Comparison of ENCODE assay signal across 20 cellular contexts in the genomic region with DNA sequence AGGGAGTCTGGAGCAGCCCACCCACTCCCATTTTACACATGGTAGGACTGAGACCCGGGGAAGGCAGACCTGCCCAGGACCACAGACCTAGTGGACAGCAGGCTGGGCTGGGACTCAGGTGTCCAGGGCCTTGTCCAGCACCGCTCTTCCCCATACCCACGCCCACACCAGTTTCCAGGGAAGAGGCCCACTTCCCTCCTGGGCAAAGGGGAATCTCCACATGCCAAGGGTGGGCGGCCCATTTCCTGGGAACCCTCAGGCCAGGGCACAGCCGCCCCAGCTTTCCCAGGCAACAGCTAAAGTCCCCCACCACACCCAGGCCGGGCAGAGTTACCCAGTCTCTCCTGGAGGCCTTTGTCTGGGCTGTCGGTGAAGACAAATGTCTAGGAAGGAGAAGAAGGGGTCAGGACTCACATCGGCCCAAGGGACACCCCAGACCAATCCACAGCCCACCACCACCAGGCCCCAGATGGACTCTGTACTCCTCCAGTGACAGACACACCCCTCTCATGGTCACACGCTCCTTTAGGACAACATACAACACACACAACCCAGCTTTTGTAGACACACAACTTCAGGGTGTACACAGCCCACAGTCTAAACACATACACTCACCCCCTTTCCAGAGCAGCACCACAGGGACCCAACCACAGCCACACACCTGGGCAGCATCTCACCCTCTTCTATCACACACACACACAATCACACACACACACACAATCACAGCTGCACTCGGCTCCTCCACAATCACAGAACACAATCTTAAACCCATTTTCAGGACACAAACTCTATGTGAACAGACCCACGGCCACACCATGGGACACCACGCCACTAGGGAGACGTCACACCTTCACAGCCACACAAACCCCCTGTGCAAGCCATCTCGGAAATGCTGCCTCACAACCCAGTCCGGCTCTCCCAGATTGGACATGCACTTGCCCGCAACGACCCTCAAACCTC. TPM values are rescaled to one million over a fixed set of nuclear protein-coding genes. Genes with fewer than 3 reads are reported as not detected.
DNase-seq lines count a peak whose midpoint lies in the region; ATAC-seq and TF ChIP-seq lines count a peak whose summit lies in the region.
"Had no signal": no experiment of that assay in that cellular context is flagged by ENCODE, and none has a peak within 500 bp of the region (broad histone marks: within the 10 kb centered on the region; RNA-seq: fewer than 3 reads in every experiment).

No MANE protein-coding gene starts in this region.

- no peaks in the 10 kb centered on the region for H3K27me3 ChIP-seq in BLaER1
- no peaks in the 10 kb centered on the region for H3K27me3 ChIP-seq in CD4-positive, alpha-beta T cell (ENCODE audit: control insufficient read depth, insufficient read depth, low read length)
- H3K27me3 ChIP-seq: ovary had no signal

- no peaks in the 10 kb centered on the region for H3K27me3 Mint-ChIP-seq in CD4-positive, alpha-beta T cell
- no peaks in the 10 kb centered on the region for H3K27me3 Mint-ChIP-seq in activated CD8-positive, alpha-beta T cell treated with anti-CD3 and anti-CD28 coated beads, Interleukin-2, amount 10 ng/mL, durations not matched to agents 7 days and 5 days (ENCODE audit: low read depth)
- peaks cover 7 to 19% (median 12%) of the 10 kb centered on the region in 3 donors for H3K27me3 Mint-ChIP-seq in immature natural killer cell (ENCODE audit: low read depth in 3 of 3)

- no peak for TF ChIP-seq CTCF in CD4-positive, alpha-beta T cell (IDR thresholded peaks at IDR 0.05)

- H3K27ac ChIP-seq in BLaER1, result peak overlapping the region; percentile 45
- peak overlapping the region; percentile 33 for H3K27ac ChIP-seq in CD4-positive, alpha-beta T cell (ENCODE audit: low read depth, low read length)
- H3K27ac ChIP-seq: ovary, suprapubic skin had no signal

- H3K4me2 ChIP-seq in BLaER1, result 0 out of 2 replicates have a peak overlapping the region, but pooled peaks have one; percentile 17

- CTCF ChIA-PET in CD4-positive, alpha-beta T cell (lab: Charles Lee), result no interaction called here
- CTCF ChIA-PET in activated CD8-positive, alpha-beta T cell treated with anti-CD3 and anti-CD28 coated beads, Interleukin-2, amount 10 ng/mL, durations not matched to agents 7 days and 5 days (lab: Charles Lee), result interaction anchor here (1.3 kb wide), 1 partner anchor 8 kb away, joined by 5 read pairs; no protein-coding TSS in a partner anchor

- DNase-seq in CD4-positive, alpha-beta T cell, result no peak
- DNase-seq in activated CD8-positive, alpha-beta T cell treated with anti-CD3 and anti-CD28 coated beads, Interleukin-2, amount 10 ng/mL, durations not matched to agents 7 days and 5 days, result no peak
- no peak for DNase-seq in immature natural killer cell
- no peak for DNase-seq in COLO668 (lab: John Stamatoyannopoulos, UW; ENCODE audit: unreplicated experiment)
- DNase-seq in H4 (ENCODE audit: low spot score), result no peak
- DNase-seq in amniotic stem cell (lab: John Stamatoyannopoulos, UW), result no peak
- DNase-seq in pons (ENCODE audit: low spot score), result no peak
- DNase-seq: activated T-cell treated with anti-CD3 and anti-CD28 coated beads for 4 hours; effector memory CD4-positive, alpha-beta T cell; head of caudate nucleus; Kasumi-1; NCI-H1092 treated with DMSO at 0.1 percent for 48 hours; NCI-H526; ovary; SIG-M5; T-helper 9 cell had no signal

- H3K4me1 Mint-ChIP-seq in CD4-positive, alpha-beta T cell (ENCODE audit: low read depth), result peaks cover 40% of the 10 kb centered on the region
- H3K4me1 Mint-ChIP-seq in activated CD8-positive, alpha-beta T cell treated with anti-CD3 and anti-CD28 coated beads, Interleukin-2, amount 10 ng/mL, durations not matched to agents 7 days and 5 days (ENCODE audit: low read depth), result peaks cover 44% of the 10 kb centered on the region
- H3K4me1 Mint-ChIP-seq in immature natural killer cell, result peaks cover 41 to 43% of the 10 kb centered on the region in 2 donors

- no peaks in the 10 kb centered on the region for H3K9me3 ChIP-seq in BLaER1
- H3K9me3 ChIP-seq in CD4-positive, alpha-beta T cell (ENCODE audit: control insufficient read depth, low read length), result no peaks in the 10 kb centered on the region
- H3K9me3 ChIP-seq: ovary, suprapubic skin had no signal

- no peaks in the 10 kb centered on the region for H3K9me3 Mint-ChIP-seq in CD4-positive, alpha-beta T cell
- H3K9me3 Mint-ChIP-seq in activated CD8-positive, alpha-beta T cell treated with anti-CD3 and anti-CD28 coated beads, Interleukin-2, amount 10 ng/mL, durations not matched to agents 7 days and 5 days (ENCODE audit: insufficient read depth), result no peaks in the 10 kb centered on the region
- no peaks in the 10 kb centered on the region for H3K9me3 Mint-ChIP-seq in immature natural killer cell

- no peak overlapping the region for H3K4me3 Mint-ChIP-seq in CD4-positive, alpha-beta T cell
- H3K4me3 Mint-ChIP-seq in activated CD8-positive, alpha-beta T cell treated with anti-CD3 and anti-CD28 coated beads, Interleukin-2, amount 10 ng/mL, durations not matched to agents 7 days and 5 days, result no peak overlapping the region
- peak overlapping the region in 1 of 5 donors; percentile 2 for H3K4me3 Mint-ChIP-seq in immature natural killer cell

- 0 out of 2 replicates have a peak overlapping the region, but pooled peaks have one; percentile 2 for H3K9ac ChIP-seq in BLaER1

- H3K36me3 Mint-ChIP-seq in CD4-positive, alpha-beta T cell (ENCODE audit: low read depth), result peaks cover 90% of the 10 kb centered on the region
- peaks cover 73% of the 10 kb centered on the region for H3K36me3 Mint-ChIP-seq in activated CD8-positive, alpha-beta T cell treated with anti-CD3 and anti-CD28 coated beads, Interleukin-2, amount 10 ng/mL, durations not matched to agents 7 days and 5 days (ENCODE audit: low read depth)
- H3K36me3 Mint-ChIP-seq in immature natural killer cell, result peaks cover 0 to 18% (median 9%) of the 10 kb centered on the region in 3 donors

- H3K4me3 ChIP-seq in BLaER1, result no peak overlapping the region
- H3K4me3 ChIP-seq: ovary, suprapubic skin had no signal

- peaks cover 75% of the 10 kb centered on the region for H4K20me1 ChIP-seq in BLaER1

- no peak for ATAC-seq in CD4-positive, alpha-beta T cell (ENCODE audit: poor library complexity)
- no peak for ATAC-seq in activated CD8-positive, alpha-beta T cell treated with anti-CD3 and anti-CD28 coated beads, Interleukin-2, amount 10 ng/mL, durations not matched to agents 7 days and 5 days
- ATAC-seq: activated CD4-positive, CD25-positive, alpha-beta regulatory T cell treated with anti-CD3 and anti-CD28 coated beads, Interleukin-2, amount 50 U/mL, for 24 hours had no signal

- peaks cover 70% of the 10 kb centered on the region for H3K36me3 ChIP-seq in BLaER1
- H3K36me3 ChIP-seq: ovary, suprapubic skin had no signal

- intact Hi-C loops in CD4-positive, alpha-beta T cell (cut with DNase I, micrococcal nuclease), result loop anchor here in 1 of 2 experiments (10.0 kb wide), 1 partner anchor 204 kb away; a partner anchor contains a TSS

- H3K4me1 ChIP-seq in BLaER1, result peaks cover 98% of the 10 kb centered on the region

- POLR2A ChIA-PET in CD4-positive, alpha-beta T cell (lab: Charles Lee), result no interaction called here
- POLR2A ChIA-PET in activated CD8-positive, alpha-beta T cell treated with anti-CD3 and anti-CD28 coated beads, Interleukin-2, amount 10 ng/mL, durations not matched to agents 7 days and 5 days (lab: Charles Lee), result no interaction called here

- peak overlapping the region; percentile 98 for H3K27ac Mint-ChIP-seq in CD4-positive, alpha-beta T cell
- H3K27ac Mint-ChIP-seq in activated CD8-positive, alpha-beta T cell treated with anti-CD3 and anti-CD28 coated beads, Interleukin-2, amount 10 ng/mL, durations not matched to agents 7 days and 5 days, result peak overlapping the region; percentile 9
- H3K27ac Mint-ChIP-seq in immature natural killer cell, result peak overlapping the region in 5 of 6 donors; percentile 1 to 78 (median 48)

RNA-seq across cellular contexts. Expression of a gene that starts 5.5 kb away (rescaled TPM):
- 10 to 100 TPM; 85.1 to 89.9 TPM for total RNA-seq in CD4-positive, alpha-beta T cell
- 100 to 1,000 TPM; 227 to 232 TPM for total RNA-seq in activated CD8-positive, alpha-beta T cell treated with anti-CD3 and anti-CD28 coated beads, Interleukin-2, amount 10 ng/mL, durations not matched to agents 7 days and 5 days
- polyA plus RNA-seq in immature natural killer cell, result 100 to 1,000 TPM; 235 to 361 (median 286) TPM
- total RNA-seq in H4 (2014; rRNA removed; shearing (Covaris generic)), result 0.08 TPM in 1 of 2 replicates, not detected in the other
- total RNA-seq: fibroblast of lung had no signal

RNA-seq across cellular contexts. Expression of a gene that starts 38.5 kb away (rescaled TPM):
- total RNA-seq in CD4-positive, alpha-beta T cell, result under 1 TPM; 0.20 to 0.63 TPM
- under 1 TPM in 1 of 2 experiments, not detected in 1; 0.31 TPM for total RNA-seq in activated CD8-positive, alpha-beta T cell treated with anti-CD3 and anti-CD28 coated beads, Interleukin-2, amount 10 ng/mL, durations not matched to agents 7 days and 5 days
- polyA plus RNA-seq in immature natural killer cell, result under 1 TPM in 2 of 3 donors, not detected in 1; 0.13 to 0.36 TPM
- 2.8 and 3.9 TPM in 2 replicates for total RNA-seq in H4 (2014; rRNA removed; shearing (Covaris generic))

RNA-seq across cellular contexts. Expression of a gene that starts 53.4 kb away (rescaled TPM):
- total RNA-seq in CD4-positive, alpha-beta T cell, result under 1 TPM; 0.05 to 0.20 TPM
- under 1 TPM; 0.05 to 0.08 TPM for total RNA-seq in activated CD8-positive, alpha-beta T cell treated with anti-CD3 and anti-CD28 coated beads, Interleukin-2, amount 10 ng/mL, durations not matched to agents 7 days and 5 days
- under 1 TPM in 1 of 3 donors, not detected in 2; 0.04 TPM for polyA plus RNA-seq in immature natural killer cell
- total RNA-seq in H4 (2014; rRNA removed; shearing (Covaris generic)), result 0.29 and 0.41 TPM in 2 replicates

Comparison
In these comparisons a context has a peak if more than half of its experiments do, and no peak if none do; other contexts are left out.
1. H3K27ac Mint-ChIP-seq: peak in every context shown above with its lines; median percentile 98 in CD4-positive, alpha-beta T cell; 48 in immature natural killer cell; 9 in activated CD8-positive, alpha-beta T cell treated with anti-CD3 and anti-CD28 coated beads, Interleukin-2, amount 10 ng/mL, durations not matched to agents 7 days and 5 days.
2. RNA of a gene that starts 5.5 kb away (total RNA-seq): 227 to 232 TPM in activated CD8-positive, alpha-beta T cell treated with anti-CD3 and anti-CD28 coated beads, Interleukin-2, amount 10 ng/mL, durations not matched to agents 7 days and 5 days and 85.1 to 89.9 TPM in CD4-positive, alpha-beta T cell; 0.08 TPM in H4; every median in the first group is over 10 times any median in the second.